9 cellular contexts compared by ENCODE assay signal in the genomic region with DNA sequence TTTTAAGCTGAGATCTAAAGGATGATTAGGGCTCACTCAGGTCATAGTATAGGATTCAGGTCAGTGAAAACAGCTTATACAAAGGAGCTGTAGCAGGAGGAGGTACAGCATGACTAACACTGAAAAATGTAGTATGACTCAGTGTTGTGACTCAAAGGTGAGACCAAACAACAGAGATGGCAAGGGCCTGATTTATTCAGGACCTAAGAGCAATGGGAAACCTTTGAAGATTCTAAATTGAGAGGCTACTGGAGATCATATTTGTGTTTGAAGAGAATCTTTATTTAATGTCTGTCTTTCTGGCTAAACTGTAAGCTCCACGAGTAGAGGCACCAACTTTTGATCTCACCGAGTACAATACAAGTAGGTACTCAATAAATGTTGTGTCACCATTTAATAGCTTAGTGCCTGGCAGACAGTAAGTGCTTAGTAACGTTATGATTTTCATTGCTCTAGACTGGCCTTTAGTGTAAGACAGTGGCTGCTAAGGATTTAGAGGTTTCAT. TPM values are rescaled to one million over a fixed set of nuclear protein-coding genes. Genes with fewer than 3 reads are reported as not detected.
A peak's percentile ranks its signal among the peaks of the same experiment; 100 is the strongest.
DNase-seq lines count a peak whose midpoint lies in the region; ATAC-seq, FAIRE-seq and TF ChIP-seq lines count a peak whose summit lies in the region.
"Had no signal": no experiment of that assay in that cellular context is flagged by ENCODE, and none has a peak within 500 bp of the region (broad histone marks: within the 10 kb centered on the region; RNA-seq: fewer than 3 reads in every experiment).

No MANE protein-coding gene starts in this region.

- no peaks in the 10 kb centered on the region for H3K27me3 ChIP-seq in lower lobe of right lung (ENCODE audit: low read depth)
- H3K27me3 ChIP-seq: upper lobe of left lung had no signal

- DNase-seq in GM10248 (ENCODE audit: extremely low spot score) (peak; percentile 16), SW480 (ENCODE audit: low spot score) (peak; percentile 98), lower lobe of right lung (no peak), kidney (no peak), substantia nigra (lab: John Stamatoyannopoulos, UW) (no peak)
- DNase-seq: upper lobe of left lung had no signal

- H3K4me3 ChIP-seq in lower lobe of right lung: no peak overlapping the region
- no peak overlapping the region for H3K4me3 ChIP-seq in kidney (ENCODE audit: low read length in 2 of 2)
- H3K4me3 ChIP-seq: upper lobe of left lung had no signal

- FAIRE-seq in kidney (lab: Jason Lieb, UNC): no peak

- TF ChIP-seq CTCF in GM10248 (IDR thresholded peaks at IDR 0.05; ENCODE audit: control extremely low read depth, extremely low read depth, low read depth, missing control alignments) (no peak), lower lobe of right lung (IDR thresholded peaks at IDR 0.05) (no peak), kidney (IDR thresholded peaks at IDR 0.05; ENCODE audit: borderline replicate concordance, extremely low read depth, insufficient read depth) (no peak)

- H3K36me3 ChIP-seq in lower lobe of right lung (no peaks in the 10 kb centered on the region), kidney (ENCODE audit: control insufficient read depth in 1 of 2, insufficient read depth in 2 of 2, low read length in 2 of 2) (no peaks in the 10 kb centered on the region)
- H3K36me3 ChIP-seq: upper lobe of left lung had no signal

- no peaks in the 10 kb centered on the region for H3K9me3 ChIP-seq in lower lobe of right lung
- H3K9me3 ChIP-seq in kidney (ENCODE audit: control insufficient read depth in 1 of 2, low read length in 2 of 2): no peaks in the 10 kb centered on the region
- H3K9me3 ChIP-seq: upper lobe of left lung had no signal

- CTCF ChIA-PET in GM10248 (lab: Yijun Ruan, JAX): interaction anchor here (0.7 to 1.2 kb wide), 3 partner anchors 9 to 143 kb away, joined by 3 to 4 read pairs (median 4); no protein-coding TSS in a partner anchor

- H3K9ac ChIP-seq in kidney (ENCODE audit: low read length in 2 of 2): no peak overlapping the region

- no peaks in the 10 kb centered on the region for H3K4me1 ChIP-seq in lower lobe of right lung
- no peaks in the 10 kb centered on the region for H3K4me1 ChIP-seq in kidney (ENCODE audit: control insufficient read depth in 1 of 2, insufficient read depth in 1 of 2, low read depth in 1 of 2, low read length in 2 of 2)
- H3K4me1 ChIP-seq: upper lobe of left lung had no signal

- POLR2A ChIA-PET in GM10248 (lab: Yijun Ruan, JAX): no interaction called here

- ATAC-seq in HG02623 (IDR thresholded peaks at IDR 0.05; ENCODE audit: unreplicated experiment): peak; percentile 75
- ATAC-seq in lower lobe of right lung: peak; percentile 51 to 62
- no peak for ATAC-seq in GM21526 (IDR thresholded peaks at IDR 0.05; ENCODE audit: low FRiP score, unreplicated experiment)
- no peak for ATAC-seq in GM21447 (IDR thresholded peaks at IDR 0.05; ENCODE audit: unreplicated experiment)

- intact Hi-C loops in lower lobe of right lung (cut with DNase I): no loop called here
- intact Hi-C loops in kidney (cut with DNase I): no loop called here

- H3K27ac ChIP-seq in lower lobe of right lung: no peak overlapping the region
- H3K27ac ChIP-seq in kidney (ENCODE audit: low read depth in 2 of 2, low read length in 2 of 2): no peak overlapping the region
- no peak overlapping the region for H3K27ac ChIP-seq in substantia nigra (ENCODE audit: low read depth, low read length, poor library complexity, severe bottlenecking)
- H3K27ac ChIP-seq: upper lobe of left lung had no signal

RNA-seq across cellular contexts. Expression of a gene that starts 43.5 kb away (rescaled TPM):
- total RNA-seq in lower lobe of right lung (1.9 TPM), kidney (11.6 TPM)
- polyA plus RNA-seq in kidney (ENCODE audit: insufficient read depth, low read depth, low replicate concordance): 7.0 TPM

Comparison
In these comparisons a context has a peak if more than half of its experiments do, and no peak if none do; other contexts are left out.
1. DNase-seq: peak in GM10248 (single experiment) and SW480 (single experiment); none in lower lobe of right lung (single experiment), kidney (single experiment) and substantia nigra (0 of 49).
2. ATAC-seq: peak in HG02623 (single experiment) and lower lobe of right lung (2 of 2); none in GM21526 (single experiment) and GM21447 (single experiment).